In genomic region chr12:31518680-31519227, GRCh38 we compare ENCODE assay signal across 9 cellular contexts.
DNase-seq lines count a peak whose midpoint lies in the region; ATAC-seq and TF ChIP-seq lines count a peak whose summit lies in the region.
"Had no signal": no experiment of that assay in that cellular context is flagged by ENCODE, and none has a peak within 500 bp of the region (broad histone marks: within the 10 kb centered on the region; RNA-seq: fewer than 3 reads in every experiment).

No MANE protein-coding gene starts in this region.

- no peaks in the 10 kb centered on the region for H3K27me3 ChIP-seq in heart right ventricle
- no peaks in the 10 kb centered on the region for H3K27me3 ChIP-seq in iPS-18a (ENCODE audit: control insufficient read depth, insufficient read depth, low read length)
- no peaks in the 10 kb centered on the region for H3K27me3 ChIP-seq in aorta (ENCODE audit: control insufficient read depth in 1 of 2, insufficient read depth in 2 of 2, low read length in 1 of 2)

- POLR2A ChIA-PET in activated CD8-positive, alpha-beta T cell treated with anti-CD3 and anti-CD28 coated beads for 36 hours (lab: Charles Lee), result no interaction called here

- TF ChIP-seq CTCF in heart right ventricle (IDR thresholded peaks at IDR 0.05), result no peak
- TF ChIP-seq CTCF in activated CD8-positive, alpha-beta T cell treated with anti-CD3 and anti-CD28 coated beads for 36 hours (IDR thresholded peaks at IDR 0.05), result no peak

- H3K9ac ChIP-seq in iPS-18a (ENCODE audit: low read length), result peak overlapping the region; percentile 43

- ATAC-seq in heart right ventricle (peak in 6 of 8 donors; percentile 50 to 72 (median 67)), aorta (ENCODE audit: low FRiP score) (peak; percentile 52), HG03520 (IDR thresholded peaks at IDR 0.05; ENCODE audit: unreplicated experiment) (no peak)
- no peak for ATAC-seq in activated CD8-positive, alpha-beta T cell treated with anti-CD3 and anti-CD28 coated beads for 36 hours

- H3K27me3 Mint-ChIP-seq in activated CD8-positive, alpha-beta T cell treated with anti-CD3 and anti-CD28 coated beads for 36 hours, result peaks cover 1% of the 10 kb centered on the region

- no peak overlapping the region for H3K27ac Mint-ChIP-seq in activated CD8-positive, alpha-beta T cell treated with anti-CD3 and anti-CD28 coated beads for 36 hours
- H3K27ac Mint-ChIP-seq: CD4-positive, CD25-positive, alpha-beta regulatory T cell had no signal

- no peaks in the 10 kb centered on the region for H3K9me3 Mint-ChIP-seq in activated CD8-positive, alpha-beta T cell treated with anti-CD3 and anti-CD28 coated beads for 36 hours

- CTCF ChIA-PET in activated CD8-positive, alpha-beta T cell treated with anti-CD3 and anti-CD28 coated beads for 36 hours (lab: Charles Lee), result no interaction called here

- no peaks in the 10 kb centered on the region for H3K36me3 ChIP-seq in heart right ventricle
- H3K36me3 ChIP-seq in iPS-18a (ENCODE audit: control insufficient read depth, low read depth, low read length), result no peaks in the 10 kb centered on the region
- no peaks in the 10 kb centered on the region for H3K36me3 ChIP-seq in aorta (ENCODE audit: control insufficient read depth in 1 of 2, insufficient read depth in 2 of 2, low read length in 1 of 2)

- H3K4me3 ChIP-seq in heart right ventricle (no peak overlapping the region), iPS-18a (ENCODE audit: low read length) (peak overlapping the region; percentile 9), aorta (ENCODE audit: low read length in 2 of 2) (peak overlapping the region in 1 of 2 donors; percentile 26)

- DNase-seq in heart right ventricle (peak in 1 of 2 donors; percentile 31), cardiac septum (ENCODE audit: low spot score) (no peak), T1000 (lab: John Stamatoyannopoulos, UW) (peak; percentile 75), aorta (no peak), T-helper 1 cell (no peak)
- no peak for DNase-seq in activated CD8-positive, alpha-beta T cell treated with anti-CD3 and anti-CD28 coated beads for 36 hours
- DNase-seq: CD4-positive, CD25-positive, alpha-beta regulatory T cell had no signal

- WGBS in heart right ventricle, 2 donors, result 32 to 34% methylated on average over 4 of the region's 4 CpGs
- WGBS in aorta, 2 donors, result 5 to 10% methylated on average over 4 of the region's 4 CpGs

- H3K4me1 ChIP-seq in heart right ventricle (peaks cover 5 to 64% (median 30%) of the 10 kb centered on the region in 9 donors), iPS-18a (ENCODE audit: control insufficient read depth, low read depth, low read length) (peaks cover 56% of the 10 kb centered on the region), aorta (ENCODE audit: control insufficient read depth in 1 of 2, insufficient read depth in 2 of 2, low read length in 2 of 2) (peaks cover 2 to 6% of the 10 kb centered on the region in 2 donors)

- no peaks in the 10 kb centered on the region for H3K4me1 Mint-ChIP-seq in activated CD8-positive, alpha-beta T cell treated with anti-CD3 and anti-CD28 coated beads for 36 hours (ENCODE audit: low read depth)
- H3K4me1 Mint-ChIP-seq: CD4-positive, CD25-positive, alpha-beta regulatory T cell had no signal

- H3K9me3 ChIP-seq in heart right ventricle (no peaks in the 10 kb centered on the region), iPS-18a (ENCODE audit: control insufficient read depth, low read depth, low read length) (no peaks in the 10 kb centered on the region), aorta (ENCODE audit: control insufficient read depth, low read length) (no peaks in the 10 kb centered on the region)

- no peak overlapping the region for H3K4me3 Mint-ChIP-seq in activated CD8-positive, alpha-beta T cell treated with anti-CD3 and anti-CD28 coated beads for 36 hours
- H3K4me3 Mint-ChIP-seq: CD4-positive, CD25-positive, alpha-beta regulatory T cell had no signal

- peak overlapping the region in 3 of 10 donors; percentile 1 to 32 (median 32) for H3K27ac ChIP-seq in heart right ventricle
- peak overlapping the region; percentile 82 for H3K27ac ChIP-seq in iPS-18a (ENCODE audit: low read length)
- H3K27ac ChIP-seq in aorta (ENCODE audit: low read depth in 1 of 2, low read length in 2 of 2), result no peak overlapping the region

- no peaks in the 10 kb centered on the region for H3K36me3 Mint-ChIP-seq in activated CD8-positive, alpha-beta T cell treated with anti-CD3 and anti-CD28 coated beads for 36 hours (ENCODE audit: low read depth)
- H3K36me3 Mint-ChIP-seq: CD4-positive, CD25-positive, alpha-beta regulatory T cell had no signal

- intact Hi-C loops in heart right ventricle (cut with DNase I) (no loop called here), cardiac septum (cut with DNase I) (no loop called here), aorta (cut with DNase I) (no loop called here)
- intact Hi-C loops in activated CD8-positive, alpha-beta T cell treated with anti-CD3 and anti-CD28 coated beads for 36 hours (cut with micrococcal nuclease), result no loop called here

Comparison
In these comparisons a context has a peak if more than half of its experiments do, and no peak if none do; other contexts are left out.
1. ATAC-seq: peak in heart right ventricle (6 of 8) and aorta (single experiment); none in activated CD8-positive, alpha-beta T cell treated with anti-CD3 and anti-CD28 coated beads for 36 hours (single experiment) and HG03520 (single experiment).